23 cellular contexts compared by ENCODE assay signal in genomic region chr4:10974371-10974770, GRCh38.
"Had no signal": no experiment of that assay in that cellular context is flagged by ENCODE, and none has a peak within 500 bp of the region (broad histone marks: within the 10 kb centered on the region; RNA-seq: fewer than 3 reads in every experiment).

No MANE protein-coding gene starts in this region.

- ATAC-seq: gastrocnemius medialis, left ventricle myocardium superior, right lobe of liver, T-helper 17 cell had no signal

- DNase-seq: activated CD4-positive, alpha-beta T cell treated with anti-CD3 and anti-CD28 coated beads for 4 hours; activated CD4-positive, alpha-beta T cell treated with anti-CD3 and anti-CD28 coated beads, Interleukin-2, amount 50 U/mL, for 48 hours; activated CD4-positive, CD25-positive, alpha-beta regulatory T cell; activated gamma-delta T cell; activated naive CD4-positive, alpha-beta T cell treated with anti-CD3 and anti-CD28 coated beads, Interleukin-2, amount 50 U/mL, for 16 hours; activated T-cell treated with anti-CD3 and anti-CD28 coated beads, Interleukin-2, amount 50 U/mL, for 48 hours; aorta; caudate nucleus; dermis blood vessel endothelial cell; effector CD8-positive, alpha-beta T cell; gastrocnemius medialis; hypothalamus; left ventricle myocardium superior; mammary epithelial cell; occipital lobe; right lobe of liver; stimulated activated CD4-positive, alpha-beta T cell treated with anti-CD3 and anti-CD28 coated beads, Interleukin-15, amount 100 ng/mL, for 24 hours; stimulated activated naive CD4-positive, alpha-beta T cell treated with Interleukin-2 at 50 U/mL for 16 hours; T-helper 17 cell; upper lobe of left lung had no signal

- H3K9me3 Mint-ChIP-seq: brain had no signal

- H3K4me3 ChIP-seq: gastrocnemius medialis, right lobe of liver, smooth muscle cell, upper lobe of left lung had no signal

- H3K4me1 Mint-ChIP-seq: neural crest cell, T-helper 17 cell had no signal

- H3K36me3 Mint-ChIP-seq: brain had no signal

- H3K4me3 Mint-ChIP-seq: brain, neural crest cell, T-helper 17 cell had no signal

- H3K27ac Mint-ChIP-seq: brain, T-helper 17 cell had no signal
